Comparison of ENCODE assay signal across 9 cellular contexts in the genomic region with DNA sequence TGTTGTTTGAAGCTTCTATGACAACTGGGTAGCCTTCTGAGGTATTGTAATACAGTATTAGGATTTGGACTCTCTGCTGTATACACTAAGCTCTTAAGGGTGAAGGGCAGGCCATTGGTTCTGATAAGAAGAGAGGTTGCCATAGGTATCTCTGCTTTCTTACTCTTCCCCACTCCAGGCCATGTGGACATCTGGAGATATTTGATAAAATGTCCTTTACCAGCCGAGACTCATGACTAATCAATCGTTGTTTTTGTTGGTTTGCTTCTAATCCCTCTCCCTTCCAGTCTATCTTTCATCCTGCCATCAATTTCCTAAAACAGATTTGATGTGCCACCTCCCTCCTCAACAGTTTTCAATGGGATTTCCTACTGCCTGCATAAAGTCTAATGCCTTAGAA.
DNase-seq lines count a peak whose midpoint lies in the region; ATAC-seq and TF ChIP-seq lines count a peak whose summit lies in the region.
"Had no signal": no experiment of that assay in that cellular context is flagged by ENCODE, and none has a peak within 500 bp of the region (broad histone marks: within the 10 kb centered on the region; RNA-seq: fewer than 3 reads in every experiment).

No MANE protein-coding gene starts in this region.

- peak overlapping the region; percentile 89 for H3K27ac ChIP-seq in PC-3 (ENCODE audit: low read length)

- H3K4me1 Mint-ChIP-seq in T-helper 2 cell treated with Interferon-gamma antibody and Interleukin-4, amounts not matched to agents 5 μg/mL and 100 μg/mL, for 36 hours (ENCODE audit: low read depth) = peaks cover 63% of the 10 kb centered on the region

- peaks cover 5% of the 10 kb centered on the region for H3K36me3 Mint-ChIP-seq in T-helper 2 cell treated with Interferon-gamma antibody and Interleukin-4, amounts not matched to agents 5 μg/mL and 100 μg/mL, for 36 hours (ENCODE audit: low read depth)

- TF ChIP-seq CTCF in PC-3 (conservative IDR thresholded peaks at IDR 0.05; ENCODE audit: low read depth, low read length) = no peak

- CTCF ChIA-PET in PC-3 (lab: Charles Lee) = no interaction called here

- DNase-seq in T-helper 2 cell treated with Interferon-gamma antibody and Interleukin-4, amounts not matched to agents 5 μg/mL and 100 μg/mL, for 36 hours (ENCODE audit: low spot score) = no peak
- DNase-seq in T-helper 2 cell (no peak), PC-3 (peak; percentile 39), dermis blood vessel endothelial cell (peak; percentile 28), SW 1271 (lab: John Stamatoyannopoulos, UW) (no peak), NCI-H345 (lab: John Stamatoyannopoulos, UW) (no peak), retina (no peak)
- DNase-seq: activated CD4-positive, alpha-beta T cell treated with anti-CD3 and anti-CD28 coated beads, Interleukin-2, amount 50 U/mL, for 1 hour had no signal

- H3K27ac Mint-ChIP-seq in T-helper 2 cell treated with Interferon-gamma antibody and Interleukin-4, amounts not matched to agents 5 μg/mL and 100 μg/mL, for 36 hours = peak overlapping the region; percentile 81

- H3K4me3 Mint-ChIP-seq in T-helper 2 cell treated with Interferon-gamma antibody and Interleukin-4, amounts not matched to agents 5 μg/mL and 100 μg/mL, for 36 hours = peak overlapping the region; percentile 40

- POLR2A ChIA-PET in PC-3 (lab: Charles Lee; ENCODE audit: unreplicated experiment) = interaction anchor here (0.6 to 1.0 kb wide), 2 partner anchors 44 to 142 kb away, joined by 3 to 4 read pairs; no protein-coding TSS in a partner anchor

- no peaks in the 10 kb centered on the region for H3K79me2 ChIP-seq in PC-3 (ENCODE audit: low read length)

- peak overlapping the region; percentile 62 for H2AFZ ChIP-seq in PC-3 (ENCODE audit: low read length)

- peaks cover 14% of the 10 kb centered on the region for H3F3A ChIP-seq in PC-3 (ENCODE audit: low read length, unreplicated experiment)

- H3K9me3 ChIP-seq in PC-3 (ENCODE audit: low read length) (peaks cover 5% of the 10 kb centered on the region; the same call in 1 of the 2 replicates), skeletal muscle satellite cell (replicated peaks; ENCODE audit: low read length) (no peaks in the 10 kb centered on the region)

- H3K27me3 Mint-ChIP-seq in T-helper 2 cell treated with Interferon-gamma antibody and Interleukin-4, amounts not matched to agents 5 μg/mL and 100 μg/mL, for 36 hours (ENCODE audit: low read depth) = no peaks in the 10 kb centered on the region

- H3K9ac ChIP-seq in PC-3 (ENCODE audit: low read length) (peak overlapping the region; percentile 68), skeletal muscle satellite cell (ENCODE audit: low read depth, low read length) (peak overlapping the region; percentile 72)

- peaks cover 8% of the 10 kb centered on the region for H3K9me3 Mint-ChIP-seq in T-helper 2 cell treated with Interferon-gamma antibody and Interleukin-4, amounts not matched to agents 5 μg/mL and 100 μg/mL, for 36 hours

- ATAC-seq in PC-3 = no peak

- H3K4me3 ChIP-seq in PC-3 (ENCODE audit: low read length) (peak overlapping the region; percentile 48; the same call in 1 of the 2 replicates), skeletal muscle satellite cell (ENCODE audit: low read length) (no peak overlapping the region)

- no peaks in the 10 kb centered on the region for H3K27me3 ChIP-seq in PC-3 (ENCODE audit: low read length)
- H3K27me3 ChIP-seq in skeletal muscle satellite cell (ENCODE audit: control insufficient read depth, insufficient read depth, low read length) = no peaks in the 10 kb centered on the region

- H3K36me3 ChIP-seq in PC-3 (ENCODE audit: low read depth, low read length) (no peaks in the 10 kb centered on the region), skeletal muscle satellite cell (ENCODE audit: insufficient read depth, low read length) (no peaks in the 10 kb centered on the region)

- H3K9me2 ChIP-seq in PC-3 (replicated peaks; ENCODE audit: low read length) = no peaks in the 10 kb centered on the region

- H3K4me2 ChIP-seq in PC-3 (ENCODE audit: low read length) = peak overlapping the region; percentile 69
- peak overlapping the region; percentile 76 for H3K4me2 ChIP-seq in skeletal muscle satellite cell (ENCODE audit: low read length)

- H3K4me1 ChIP-seq in PC-3 (ENCODE audit: insufficient read depth, low read length) (peaks cover 50% of the 10 kb centered on the region), skeletal muscle satellite cell (ENCODE audit: control insufficient read depth, insufficient read depth, low read length) (peaks cover 48% of the 10 kb centered on the region)

- BruUV-seq in PC-3 (replicated peaks; lab: Mats Ljungman, UMichigan) = no TSS peak

- intact Hi-C loops in PC-3 (cut with micrococcal nuclease) = no loop called here

- H4K20me1 ChIP-seq in PC-3 (ENCODE audit: low read length) = no peaks in the 10 kb centered on the region

Comparison
In these comparisons a context has a peak if more than half of its experiments do, and no peak if none do; other contexts are left out.
1. DNase-seq: peak in PC-3 (single experiment) and dermis blood vessel endothelial cell (single experiment); none in T-helper 2 cell treated with Interferon-gamma antibody and Interleukin-4, amounts not matched to agents 5 μg/mL and 100 μg/mL, for 36 hours (single experiment), T-helper 2 cell (0 of 5), SW 1271 (0 of 2), NCI-H345 (single experiment) and retina (single experiment).